ENCODE assay signal across 18 cellular contexts in the genomic region with DNA sequence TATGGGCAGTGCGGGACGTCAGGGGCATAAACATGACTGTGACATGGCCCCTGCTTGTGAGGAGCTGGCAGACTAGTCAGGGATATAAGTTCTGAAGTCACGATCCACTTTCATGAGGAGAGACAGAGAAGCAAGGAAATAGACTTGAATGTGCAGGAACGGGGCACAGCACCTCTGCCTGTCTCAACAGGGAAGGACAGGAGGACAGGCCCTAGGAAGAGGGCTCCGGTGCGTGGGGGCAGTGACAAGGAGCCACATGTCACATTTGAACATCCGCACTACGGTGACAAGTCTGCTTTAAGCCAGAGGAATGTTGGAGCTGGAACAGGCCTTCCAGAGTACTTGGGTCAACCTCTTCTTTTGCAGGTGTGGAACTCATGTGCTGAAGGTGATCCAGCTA. TPM values are rescaled to one million over a fixed set of nuclear protein-coding genes. Genes with fewer than 3 reads are reported as not detected.
DNase-seq lines count a peak whose midpoint lies in the region; ATAC-seq and TF ChIP-seq lines count a peak whose summit lies in the region.
"Had no signal": no experiment of that assay in that cellular context is flagged by ENCODE, and none has a peak within 500 bp of the region (broad histone marks: within the 10 kb centered on the region; RNA-seq: fewer than 3 reads in every experiment).

No MANE protein-coding gene starts in this region.

- H3K9me3 ChIP-seq in WERI-Rb-1 (ENCODE audit: severe bottlenecking) (no peaks in the 10 kb centered on the region), left lung (no peaks in the 10 kb centered on the region), subcutaneous abdominal adipose tissue (ENCODE audit: control insufficient read depth in 5 of 5, low read length in 5 of 5) (no peaks in the 10 kb centered on the region)
- H3K9me3 ChIP-seq: Caco-2 had no signal

- H3K9ac ChIP-seq in subcutaneous abdominal adipose tissue (ENCODE audit: low read length in 5 of 5): peak overlapping the region in 2 of 5 donors; percentile 21 to 52

- H3K9me2 ChIP-seq in GM23338 (ENCODE audit: insufficient read depth): no peaks in the 10 kb centered on the region

- H3K27me3 Mint-ChIP-seq in HFFc6 (ENCODE audit: insufficient read depth) (peaks cover 7% of the 10 kb centered on the region), GM23338 (ENCODE audit: insufficient read depth, low read depth, poor library complexity) (peaks cover 6% of the 10 kb centered on the region)

- H3K4me1 Mint-ChIP-seq in HFFc6 (ENCODE audit: low read depth) (peaks cover 60% of the 10 kb centered on the region), GM23338 (peaks cover 2% of the 10 kb centered on the region; the same call in 2 of the 3 replicates)
- H3K4me1 Mint-ChIP-seq: H9 had no signal

- H3K4me1 ChIP-seq in left lung (peaks cover 30 to 59% of the 10 kb centered on the region in 2 donors), subcutaneous abdominal adipose tissue (ENCODE audit: control insufficient read depth in 5 of 5, insufficient read depth in 5 of 5, low read length in 5 of 5) (peaks cover 13 to 55% (median 53%) of the 10 kb centered on the region in 5 donors), GM23338 (ENCODE audit: insufficient read depth) (no peaks in the 10 kb centered on the region)

- TF ChIP-seq CTCF in HFFc6 (IDR thresholded peaks at IDR 0.05): no peak
- peak; percentile 7; the same call in 1 of the 2 replicates for TF ChIP-seq CTCF in WERI-Rb-1 (IDR thresholded peaks at IDR 0.05; ENCODE audit: low read depth, low read length)
- no peak for TF ChIP-seq CTCF in left lung (IDR thresholded peaks at IDR 0.05)
- no peak for TF ChIP-seq CTCF in GM23338 (conservative IDR thresholded peaks at IDR 0.05; ENCODE audit: low read depth in 2 of 2)

- H3K36me3 Mint-ChIP-seq in HFFc6 (ENCODE audit: low read depth) (peaks cover 5% of the 10 kb centered on the region; the same call in 1 of the 2 replicates), GM23338 (ENCODE audit: low read depth) (no peaks in the 10 kb centered on the region)

- H3K9me3 Mint-ChIP-seq in HFFc6: no peaks in the 10 kb centered on the region
- no peaks in the 10 kb centered on the region for H3K9me3 Mint-ChIP-seq in GM23338
- H3K9me3 Mint-ChIP-seq: H9 had no signal

- H4K20me1 ChIP-seq in GM23338 (replicated peaks; ENCODE audit: insufficient read depth): no peaks in the 10 kb centered on the region

- H2AFZ ChIP-seq in GM23338: no peak overlapping the region

- H3K36me3 ChIP-seq in WERI-Rb-1 (no peaks in the 10 kb centered on the region), left lung (no peaks in the 10 kb centered on the region), subcutaneous abdominal adipose tissue (ENCODE audit: control insufficient read depth in 5 of 5, insufficient read depth in 5 of 5, low read length in 5 of 5) (no peaks in the 10 kb centered on the region), GM23338 (ENCODE audit: insufficient read depth) (no peaks in the 10 kb centered on the region)

- H3K79me2 ChIP-seq in GM23338 (replicated peaks; ENCODE audit: insufficient read depth): no peaks in the 10 kb centered on the region

- H3K27ac Mint-ChIP-seq in HFFc6 (peak overlapping the region; percentile 88), GM23338 (no peak overlapping the region)

- intact Hi-C loops in left lung (cut with DNase I): no loop called here

- H3K4me2 ChIP-seq in GM23338: no peak overlapping the region

- no peaks in the 10 kb centered on the region for H3K27me3 ChIP-seq in WERI-Rb-1 (ENCODE audit: insufficient read depth, low read depth, severe bottlenecking)
- H3K27me3 ChIP-seq in left lung: no peaks in the 10 kb centered on the region
- no peaks in the 10 kb centered on the region for H3K27me3 ChIP-seq in subcutaneous abdominal adipose tissue (ENCODE audit: control insufficient read depth in 5 of 5, insufficient read depth in 4 of 5, low read length in 5 of 5)
- no peaks in the 10 kb centered on the region for H3K27me3 ChIP-seq in GM23338 (ENCODE audit: insufficient read depth)

- H3K4me3 Mint-ChIP-seq in HFFc6 (peak overlapping the region; percentile 13; the same call in 1 of the 2 replicates), GM23338 (no peak overlapping the region)
- H3K4me3 Mint-ChIP-seq: H9 had no signal

- DNase-seq in HFFc6: no peak
- no peak for DNase-seq in WERI-Rb-1
- no peak for DNase-seq in left lung
- DNase-seq in NCI-H748 (lab: John Stamatoyannopoulos, UW; ENCODE audit: unreplicated experiment): no peak
- no peak for DNase-seq in GM23338 (ENCODE audit: low spot score)
- DNase-seq: Caco-2, DMS153, H9, MV-4-11, NCI-H1417, NCI-H187 treated with DMSO at 0.1 percent for 48 hours, NCI-H526 treated with DMSO at 0.1 percent for 48 hours, OCI-M1, RPMI8226 had no signal

- no peak overlapping the region for H3K4me3 ChIP-seq in WERI-Rb-1 (ENCODE audit: low read depth, low read length)
- no peak overlapping the region for H3K4me3 ChIP-seq in left lung
- no peak overlapping the region for H3K4me3 ChIP-seq in subcutaneous abdominal adipose tissue (ENCODE audit: low read depth in 1 of 5, low read length in 5 of 5)
- H3K4me3 ChIP-seq in GM23338: no peak overlapping the region

- no peaks in the 10 kb centered on the region for H3F3A ChIP-seq in GM23338 (replicated peaks; ENCODE audit: low read depth)

- H3K27ac ChIP-seq in WERI-Rb-1: no peak overlapping the region
- H3K27ac ChIP-seq in left lung: peak overlapping the region; percentile 74 to 90
- peak overlapping the region; percentile 98 for H3K27ac ChIP-seq in subcutaneous abdominal adipose tissue (ENCODE audit: low read depth, low read length)
- no peak overlapping the region for H3K27ac ChIP-seq in GM23338 (ENCODE audit: low read depth)
- H3K27ac ChIP-seq: C4-2B, HL-60 had no signal

- ATAC-seq in left lung (peak; percentile 6), HG02970 (IDR thresholded peaks at IDR 0.05; ENCODE audit: low FRiP score, unreplicated experiment) (no peak), GM23338 (no peak)

TF ChIP-seq in GM23338, 12 proteins besides CTCF, POLR2A, EP300 and RAD21 (continues in another document):
- TF ChIP-seq EZH2 (IDR thresholded peaks at IDR 0.05; ENCODE audit: low read depth, unreplicated experiment): no peak
- TF ChIP-seq, protein P1, sequence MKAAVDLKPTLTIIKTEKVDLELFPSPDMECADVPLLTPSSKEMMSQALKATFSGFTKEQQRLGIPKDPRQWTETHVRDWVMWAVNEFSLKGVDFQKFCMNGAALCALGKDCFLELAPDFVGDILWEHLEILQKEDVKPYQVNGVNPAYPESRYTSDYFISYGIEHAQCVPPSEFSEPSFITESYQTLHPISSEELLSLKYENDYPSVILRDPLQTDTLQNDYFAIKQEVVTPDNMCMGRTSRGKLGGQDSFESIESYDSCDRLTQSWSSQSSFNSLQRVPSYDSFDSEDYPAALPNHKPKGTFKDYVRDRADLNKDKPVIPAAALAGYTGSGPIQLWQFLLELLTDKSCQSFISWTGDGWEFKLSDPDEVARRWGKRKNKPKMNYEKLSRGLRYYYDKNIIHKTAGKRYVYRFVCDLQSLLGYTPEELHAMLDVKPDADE (IDR thresholded peaks at IDR 0.05): no peak
- TF ChIP-seq NANOG (IDR thresholded peaks at IDR 0.05; ENCODE audit: borderline replicate concordance): no peak

RNA-seq across cellular contexts. Expression of a gene that starts 19.8 kb away (rescaled TPM):
- 100 to 1,000 TPM; 203 to 231 (median 215) TPM for total RNA-seq in HFFc6 (2021; fragmentation: NEBNext Ultra II Directional; extraction: Animal tissue kit (Norgen Biotek cat#: 25700))
- total RNA-seq in left lung: 100 to 1,000 TPM; 165 to 219 TPM
- 71.5 and 84.8 TPM in 2 replicates for total RNA-seq in GM23338 (2014; rRNA removed; shearing (Covaris generic))
- 58.1 and 68.1 TPM in 2 replicates for polyA plus RNA-seq in GM23338 (2016; fragmentation: Nextera tagmentation; extraction: Ambion mirVana)

RNA-seq across cellular contexts. Expression of a gene that starts 43.1 kb away (rescaled TPM):
- 100 to 1,000 TPM; 105 to 132 (median 121) TPM for total RNA-seq in HFFc6 (2021; fragmentation: NEBNext Ultra II Directional; extraction: Animal tissue kit (Norgen Biotek cat#: 25700))
- 100 to 1,000 TPM; 223 to 231 TPM for total RNA-seq in left lung
- 135 and 178 TPM in 2 replicates for total RNA-seq in GM23338 (2014; rRNA removed; shearing (Covaris generic))
- 206 and 228 TPM in 2 replicates for polyA plus RNA-seq in GM23338 (2016; fragmentation: Nextera tagmentation; extraction: Ambion mirVana)

RNA-seq across cellular contexts. Expression of a gene that starts 43.6 kb away (rescaled TPM):
- 1 to 10 TPM; 4.6 to 5.7 (median 4.9) TPM for total RNA-seq in HFFc6 (2021; fragmentation: NEBNext Ultra II Directional; extraction: Animal tissue kit (Norgen Biotek cat#: 25700))
- 10 to 100 TPM; 11.3 to 14.5 TPM for total RNA-seq in left lung
- 14.1 and 19.5 TPM in 2 replicates for total RNA-seq in GM23338 (2014; rRNA removed; shearing (Covaris generic))
- polyA plus RNA-seq in GM23338 (2016; fragmentation: Nextera tagmentation; extraction: Ambion mirVana): 5.2 and 5.4 TPM in 2 replicates

RNA-seq across cellular contexts. Expression of a gene that starts 57.5 kb away (rescaled TPM):
- 10 to 100 TPM in 3 of 6 experiments, 1 to 10 TPM in 3; 5.1 to 12.3 (median 10.4) TPM for total RNA-seq in HFFc6 (2021; fragmentation: NEBNext Ultra II Directional; extraction: Animal tissue kit (Norgen Biotek cat#: 25700))
- 10 to 100 TPM; 16.1 to 17.5 TPM for total RNA-seq in left lung
- 3.1 and 3.2 TPM in 2 replicates for total RNA-seq in GM23338 (2014; rRNA removed; shearing (Covaris generic))
- polyA plus RNA-seq in GM23338 (2016; fragmentation: Nextera tagmentation; extraction: Ambion mirVana): 1.7 and 3.6 TPM in 2 replicates

Comparison
In these comparisons a context has a peak if more than half of its experiments do, and no peak if none do; other contexts are left out.
1. H3K27ac ChIP-seq: peak in left lung (2 of 2) and subcutaneous abdominal adipose tissue (single experiment); none in WERI-Rb-1 (single experiment) and GM23338 (single experiment).